2 cellular contexts compared by ENCODE assay signal in genomic region chr16:75566040-75566888, GRCh38.
A peak's percentile ranks its signal among the peaks of the same experiment; 100 is the strongest.
TF ChIP-seq lines count a peak whose summit lies in the region.

Gene GABARAPL2 (plus strand): TSS chr16:75566379. CDS start chr16:75566487, 108 bp downstream.

TF ChIP-seq in A549, 52 proteins besides CTCF, POLR2A, EP300 and RAD21 (continued from another document):
- TF ChIP-seq HES2 (IDR thresholded peaks at IDR 0.05): no peak
- peak; percentile 33; the same call in 1 of the 2 replicates for TF ChIP-seq KDM5A (IDR thresholded peaks at IDR 0.05)
- no peak for TF ChIP-seq KDM1A (IDR thresholded peaks at IDR 0.05; ENCODE audit: low read depth)

TF ChIP-seq in WTC11, 78 proteins besides CTCF, POLR2A, EP300 and RAD21 (continued from another document and continues in another):
- TF ChIP-seq ARID4B (CRISPR knock-in tag; IDR thresholded peaks at IDR 0.05; ENCODE audit: borderline replicate concordance) (peak; percentile 88; the same call in 1 of the 2 replicates), NR2C2 (CRISPR knock-in tag; IDR thresholded peaks at IDR 0.05) (no peak), MAX (CRISPR knock-in tag; IDR thresholded peaks at IDR 0.05) (0 out of 2 replicates have a peak, but pooled peaks have one; percentile 39), IRF2 (CRISPR knock-in tag; IDR thresholded peaks at IDR 0.05; ENCODE audit: borderline replicate concordance, low read depth) (0 out of 2 replicates have a peak, but pooled peaks have one; percentile 31), FOXJ3 (CRISPR knock-in tag; IDR thresholded peaks at IDR 0.05; ENCODE audit: borderline replicate concordance) (no peak), ZNF219 (CRISPR knock-in tag; IDR thresholded peaks at IDR 0.05; ENCODE audit: borderline replicate concordance) (no peak; the same call in 1 of the 2 replicates), E2F1 (CRISPR knock-in tag; IDR thresholded peaks at IDR 0.05) (no peak), ZBTB21 (CRISPR knock-in tag; IDR thresholded peaks at IDR 0.05; ENCODE audit: borderline replicate concordance) (no peak), SMAD3 (CRISPR knock-in tag; IDR thresholded peaks at IDR 0.05; ENCODE audit: borderline replicate concordance) (no peak), ZNF396 (CRISPR knock-in tag; IDR thresholded peaks at IDR 0.05; ENCODE audit: borderline replicate concordance) (no peak), ZNF532 (CRISPR knock-in tag; IDR thresholded peaks at IDR 0.05; ENCODE audit: borderline replicate concordance) (no peak), USF2 (CRISPR knock-in tag; IDR thresholded peaks at IDR 0.05) (no peak), RORB (CRISPR knock-in tag; IDR thresholded peaks at IDR 0.05) (no peak), ATF6 (CRISPR knock-in tag; IDR thresholded peaks at IDR 0.05) (no peak), ZMAT4 (CRISPR knock-in tag; IDR thresholded peaks at IDR 0.05) (no peak), TEAD4 (CRISPR knock-in tag; IDR thresholded peaks at IDR 0.05) (no peak), HMGA2 (CRISPR knock-in tag; IDR thresholded peaks at IDR 0.05) (no peak), JAZF1 (CRISPR knock-in tag; IDR thresholded peaks at IDR 0.05) (no peak), ZNF232 (CRISPR knock-in tag; IDR thresholded peaks at IDR 0.05) (no peak), FOXP1 (CRISPR knock-in tag; IDR thresholded peaks at IDR 0.05; ENCODE audit: borderline replicate concordance) (peak; percentile 84), MLX (CRISPR knock-in tag; IDR thresholded peaks at IDR 0.05) (no peak), CREM (CRISPR knock-in tag; IDR thresholded peaks at IDR 0.05) (no peak), ZNF425 (CRISPR knock-in tag; conservative IDR thresholded peaks at IDR 0.05) (no peak), ATF3 (CRISPR knock-in tag; conservative IDR thresholded peaks at IDR 0.05) (no peak), E2F5 (CRISPR knock-in tag; IDR thresholded peaks at IDR 0.05) (0 out of 2 replicates have a peak, but pooled peaks have one; percentile 68), ZSCAN18 (CRISPR knock-in tag; IDR thresholded peaks at IDR 0.05) (no peak)
